ENCODE assay signal across 9 cellular contexts in genomic region chr18:45384137-45384998, GRCh38.
A peak's percentile ranks its signal among the peaks of the same experiment; 100 is the strongest.
DNase-seq lines count a peak whose midpoint lies in the region; ATAC-seq, FAIRE-seq and TF ChIP-seq lines count a peak whose summit lies in the region.
"Had no signal": no experiment of that assay in that cellular context is flagged by ENCODE, and none has a peak within 500 bp of the region (broad histone marks: within the 10 kb centered on the region; RNA-seq: fewer than 3 reads in every experiment).

No MANE protein-coding gene starts in this region.

- no peak overlapping the region for H3K27ac Mint-ChIP-seq in activated naive CD4-positive, alpha-beta T cell treated with anti-CD3 and anti-CD28 coated beads, Interleukin-2, amount 10 ng/mL, durations not matched to agents 7 days and 5 days

- no peak overlapping the region for H2AFZ ChIP-seq in PC-3 (ENCODE audit: low read length)

- H3K9me3 Mint-ChIP-seq in activated naive CD4-positive, alpha-beta T cell treated with anti-CD3 and anti-CD28 coated beads, Interleukin-2, amount 10 ng/mL, durations not matched to agents 7 days and 5 days, result no peaks in the 10 kb centered on the region

- FAIRE-seq in GM18507 (lab: Jason Lieb, UNC), result peak; percentile 69

- CTCF ChIA-PET in PC-3 (lab: Charles Lee), result interaction anchor here (0.6 kb wide), 2 partner anchors 55 to 80 kb away, joined by 3 to 7 read pairs; no protein-coding TSS in a partner anchor
- CTCF ChIA-PET in activated naive CD4-positive, alpha-beta T cell treated with anti-CD3 and anti-CD28 coated beads, Interleukin-2, amount 10 ng/mL, durations not matched to agents 7 days and 5 days (lab: Charles Lee), result interaction anchor here (0.9 to 3.2 kb wide), 11 partner anchors 9 to 1815 kb away, joined by 3 to 14 read pairs (median 5); no protein-coding TSS in a partner anchor

- no peaks in the 10 kb centered on the region for H3K79me2 ChIP-seq in PC-3 (ENCODE audit: low read length)

- H3K9me3 ChIP-seq in PC-3 (ENCODE audit: low read length) (no peaks in the 10 kb centered on the region), heart left ventricle (no peaks in the 10 kb centered on the region)
- H3K9me3 ChIP-seq: neutrophil had no signal

- H3K4me3 ChIP-seq in PC-3 (ENCODE audit: low read length) (no peak overlapping the region), heart left ventricle (no peak overlapping the region)

- peak; percentile 38 for DNase-seq in AG08396 (ENCODE audit: low spot score)
- DNase-seq in GM18507 (ENCODE audit: extremely low spot score, insufficient read length, low read depth), result peak; percentile 14
- peak; percentile 57 for DNase-seq in KBM-7
- DNase-seq in PC-3, result peak; percentile 51
- DNase-seq in activated naive CD4-positive, alpha-beta T cell treated with anti-CD3 and anti-CD28 coated beads, Interleukin-2, amount 10 ng/mL, durations not matched to agents 7 days and 5 days, result peak; percentile 50
- peak in 4 of 5 donors; percentile 30 to 41 (median 39) for DNase-seq in heart left ventricle
- peak; percentile 48 for DNase-seq in renal cortical epithelial cell (ENCODE audit: low read depth)

- TF ChIP-seq CTCF in PC-3 (conservative IDR thresholded peaks at IDR 0.05; ENCODE audit: low read depth, low read length), result peak; percentile 69
- peak; percentile 43 to 79 (median 64) for TF ChIP-seq CTCF in heart left ventricle (IDR thresholded peaks at IDR 0.05)

- H3K4me2 ChIP-seq in PC-3 (ENCODE audit: low read length), result no peak overlapping the region

- H3F3A ChIP-seq in PC-3 (ENCODE audit: low read length, unreplicated experiment), result no peaks in the 10 kb centered on the region

- BruUV-seq in PC-3 (replicated peaks; lab: Mats Ljungman, UMichigan), result no TSS peak

- H3K9me2 ChIP-seq in PC-3 (replicated peaks; ENCODE audit: low read length), result no peaks in the 10 kb centered on the region

- no peak overlapping the region for H3K9ac ChIP-seq in PC-3 (ENCODE audit: low read length)

- ATAC-seq in PC-3, result peak; percentile 46; the same call in 1 of the 2 replicates
- peak; percentile 56 to 77 (median 72) for ATAC-seq in heart left ventricle
- ATAC-seq in GM19452 (IDR thresholded peaks at IDR 0.05; ENCODE audit: unreplicated experiment), result no peak

- H3K36me3 ChIP-seq in PC-3 (ENCODE audit: low read depth, low read length) (no peaks in the 10 kb centered on the region), heart left ventricle (no peaks in the 10 kb centered on the region)
- H3K36me3 ChIP-seq: neutrophil had no signal

- H3K4me1 ChIP-seq in PC-3 (ENCODE audit: insufficient read depth, low read length) (no peaks in the 10 kb centered on the region; the same call in 1 of the 2 replicates), heart left ventricle (peaks cover 0 to 9% (median 0%) of the 10 kb centered on the region in 12 donors)

- TF ChIP-seq POLR2A in heart left ventricle (IDR thresholded peaks at IDR 0.05), result no peak

- 35 to 44% (median 41%) methylated on average over 4 to 5 of the region's 5 CpGs for WGBS in heart left ventricle, 4 donors

- no peak overlapping the region for H3K4me3 Mint-ChIP-seq in activated naive CD4-positive, alpha-beta T cell treated with anti-CD3 and anti-CD28 coated beads, Interleukin-2, amount 10 ng/mL, durations not matched to agents 7 days and 5 days

- POLR2A ChIA-PET in PC-3 (lab: Charles Lee; ENCODE audit: unreplicated experiment), result no interaction called here

- intact Hi-C loops in PC-3 (cut with micrococcal nuclease), result loop anchor here (1.0 to 10.0 kb wide), 3 partner anchors 109 to 1760 kb away; no protein-coding TSS in a partner anchor
- intact Hi-C loops in heart left ventricle (cut with DNase I), result loop anchor here (5.0 to 10.0 kb wide), 12 partner anchors 60 to 1762 kb away; partner anchors contain the start of gene SETBP1 (in 2 of the 10)

- no peaks in the 10 kb centered on the region for H3K27me3 ChIP-seq in PC-3 (ENCODE audit: low read length)
- H3K27me3 ChIP-seq in heart left ventricle, result peaks cover 0 to 6% (median 0%) of the 10 kb centered on the region in 9 donors

- H4K20me1 ChIP-seq in PC-3 (ENCODE audit: low read length), result no peaks in the 10 kb centered on the region

- no peaks in the 10 kb centered on the region for H3K36me3 Mint-ChIP-seq in activated naive CD4-positive, alpha-beta T cell treated with anti-CD3 and anti-CD28 coated beads, Interleukin-2, amount 10 ng/mL, durations not matched to agents 7 days and 5 days

- in situ Hi-C loops in KBM-7 (cut with MboI; ENCODE audit: low pct_unique_long_range_greater_than_20kb, low sequenced_read_pairs), result no loop called here

- H3K27ac ChIP-seq in PC-3 (ENCODE audit: low read length) (no peak overlapping the region), heart left ventricle (no peak overlapping the region)
- H3K27ac ChIP-seq: neutrophil had no signal

- peaks cover 4% of the 10 kb centered on the region for H3K27me3 Mint-ChIP-seq in activated naive CD4-positive, alpha-beta T cell treated with anti-CD3 and anti-CD28 coated beads, Interleukin-2, amount 10 ng/mL, durations not matched to agents 7 days and 5 days

- no peaks in the 10 kb centered on the region for H3K4me1 Mint-ChIP-seq in activated naive CD4-positive, alpha-beta T cell treated with anti-CD3 and anti-CD28 coated beads, Interleukin-2, amount 10 ng/mL, durations not matched to agents 7 days and 5 days
